In genomic region chr15:52060511-52060910, GRCh38 we compare ENCODE assay signal across 1 cellular context.
TF ChIP-seq lines count a peak whose summit lies in the region.

No MANE protein-coding gene starts in this region.

TF ChIP-seq in A549, 52 proteins besides CTCF, POLR2A, EP300 and RAD21 (continued from another document):
- no peak for TF ChIP-seq ATOH8 (CRISPR knock-in tag; IDR thresholded peaks at IDR 0.05; ENCODE audit: low read depth)
- TF ChIP-seq TFCP2L1 (CRISPR knock-in tag; IDR thresholded peaks at IDR 0.05): no peak
